Comparison of ENCODE assay signal across 24 cellular contexts in the genomic region with DNA sequence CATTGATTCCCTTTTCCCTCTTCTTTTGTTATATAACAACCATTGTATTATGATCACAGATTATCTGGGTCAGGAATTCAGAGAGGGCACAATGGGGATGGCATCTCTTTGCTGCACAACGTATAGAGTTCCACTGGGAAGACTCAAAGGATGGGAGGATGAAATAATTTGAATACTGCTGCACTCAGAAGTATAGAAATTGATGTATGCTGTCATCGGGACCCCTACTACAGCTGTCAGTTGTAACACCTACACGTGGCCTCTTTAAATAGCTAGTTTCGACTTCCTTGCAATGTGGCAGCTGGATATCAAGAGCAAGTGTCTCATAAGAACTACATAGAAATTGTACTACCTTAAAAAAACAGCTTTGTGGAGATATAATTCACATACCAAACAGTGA.
"Had no signal": no experiment of that assay in that cellular context is flagged by ENCODE, and none has a peak within 500 bp of the region (broad histone marks: within the 10 kb centered on the region; RNA-seq: fewer than 3 reads in every experiment).

No MANE protein-coding gene starts in this region.

- H3K9me3 ChIP-seq: neutrophil, pancreas, prostate gland, right lobe of liver, sigmoid colon, stomach, thoracic aorta, thyroid gland, tibial nerve, upper lobe of left lung, vagina had no signal

- H3K27me3 ChIP-seq: neutrophil, pancreas, right lobe of liver, sigmoid colon, stomach, thyroid gland, tibial nerve, upper lobe of left lung, vagina had no signal

- ATAC-seq: natural killer cell; pancreas; right cardiac atrium; right lobe of liver; stimulated activated effector memory CD8-positive, alpha-beta T cell treated with anti-CD3 and anti-CD28 coated beads, Interleukin-12 subunit alpha, Interleukin-12 subunit beta, amount 100 ng/mL, for 72 hours; stimulated activated naive B cell treated with anti-CD40 and anti-IgM and Interleukin-4, amounts not matched to agents 10 μg/mL and 1 μg/mL and 100 μg/mL, for 72 hours had no signal

- H3K27ac ChIP-seq: neutrophil, pancreas, prostate gland, right lobe of liver, sigmoid colon, stomach, thoracic aorta, thyroid gland, tibial nerve, upper lobe of left lung, vagina had no signal

- H3K4me1 ChIP-seq: pancreas, prostate gland, right lobe of liver, sigmoid colon, stomach, thyroid gland, tibial nerve, upper lobe of left lung, vagina had no signal

- DNase-seq: naive B cell; natural killer cell; nucleus accumbens; pancreas; right cardiac atrium; right lobe of liver; sigmoid colon; small intestine; stimulated activated CD4-positive, alpha-beta T cell treated with anti-CD3 and anti-CD28 coated beads, Interleukin-15, amount 100 ng/mL, for 24 hours; stimulated activated CD4-positive, alpha-beta T cell treated with anti-CD3 and anti-CD28 coated beads, Interleukin-2, amount 100 ng/mL, for 24 hours; stimulated activated CD4-positive, alpha-beta T cell treated with anti-CD3 and anti-CD28 coated beads, Interleukin-2, amount 100 ng/mL, for 48 hours; stimulated activated CD4-positive, alpha-beta T cell treated with anti-CD3 and anti-CD28 coated beads, Interleukin-4, amount 100 ng/mL, for 24 hours; stimulated activated naive B cell treated with anti-CD40 and anti-IgM and Interleukin-4, amounts not matched to agents 10 μg/mL and 1 μg/mL and 100 μg/mL, for 72 hours; stimulated activated naive CD4-positive, alpha-beta T cell treated with Interleukin-2 at 50 U/mL for 16 hours; stomach; thyroid gland; trophoblast cell; upper lobe of left lung had no signal

- H3K36me3 ChIP-seq: neutrophil, pancreas, prostate gland, right lobe of liver, sigmoid colon, stomach, thoracic aorta, thyroid gland, tibial nerve, upper lobe of left lung, vagina had no signal

- H3K4me3 ChIP-seq: pancreas, prostate gland, right lobe of liver, sigmoid colon, stomach, thoracic aorta, thyroid gland, tibial nerve, upper lobe of left lung, vagina had no signal
